28 cellular contexts compared by ENCODE assay signal in the genomic region with DNA sequence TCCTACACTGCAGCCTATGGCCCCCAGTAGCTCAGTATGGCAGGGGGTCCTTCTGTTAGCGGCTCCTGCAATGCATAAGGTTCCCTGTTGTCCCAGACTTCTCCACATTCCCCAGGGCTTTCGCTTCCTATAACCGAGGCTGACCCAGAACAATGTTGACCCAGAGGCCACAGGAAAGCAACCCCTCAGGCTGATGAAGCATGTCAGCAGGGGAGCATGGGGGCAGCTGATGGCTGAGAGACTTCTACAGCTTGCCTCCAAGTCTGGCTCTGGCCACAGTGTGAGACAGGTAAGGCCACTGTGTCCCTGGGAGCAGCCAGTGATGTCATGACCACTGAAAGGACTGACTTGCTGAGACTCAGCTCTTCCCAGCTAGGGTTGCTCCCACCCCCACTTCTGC. TPM values are rescaled to one million over a fixed set of nuclear protein-coding genes. Genes with fewer than 3 reads are reported as not detected.
"Had no signal": no experiment of that assay in that cellular context is flagged by ENCODE, and none has a peak within 500 bp of the region (broad histone marks: within the 10 kb centered on the region; RNA-seq: fewer than 3 reads in every experiment).

No MANE protein-coding gene starts in this region.

- H3K4me2 ChIP-seq: KMS-11 had no signal

- H3K27ac Mint-ChIP-seq: activated CD4-positive, alpha-beta memory T cell treated with anti-CD3 and anti-CD28 coated beads, Interleukin-2, amount 10 ng/mL, durations not matched to agents 7 days and 5 days; activated CD4-positive, alpha-beta T cell treated with anti-CD3 and anti-CD28 coated beads for 36 hours; activated naive CD4-positive, alpha-beta T cell treated with anti-CD3 and anti-CD28 coated beads for 36 hours; activated naive CD8-positive, alpha-beta T cell; activated T-helper 17 cell treated with anti-CD3 and anti-CD28 coated beads, Interleukin-2, amount 50 U/mL, for 72 hours; brain; T-helper 17 cell had no signal

- DNase-seq: activated CD4-positive, alpha-beta memory T cell treated with anti-CD3 and anti-CD28 coated beads, Interleukin-2, amount 10 ng/mL, durations not matched to agents 7 days and 5 days; activated CD4-positive, alpha-beta T cell treated with anti-CD3 and anti-CD28 coated beads for 36 hours; activated CD4-positive, alpha-beta T cell treated with anti-CD3 and anti-CD28 coated beads, Interleukin-2, amount 50 U/mL, for 1 hour; activated CD4-positive, CD25-positive, alpha-beta regulatory T cell; activated gamma-delta T cell; activated naive CD4-positive, alpha-beta T cell treated with anti-CD3 and anti-CD28 coated beads for 36 hours; activated T-cell treated with anti-CD3 and anti-CD28 coated beads for 4 hours; activated T-cell treated with anti-CD3 and anti-CD28 coated beads, Interleukin-2, amount 50 U/mL, for 48 hours; amygdala; MV-4-11; NCI-H1092 treated with DMSO at 0.1 percent for 48 hours; NCI-H1417 treated with DMSO at 0.1 percent for 48 hours; NCI-H1694; NCI-H2029; NCI-H2107; NCI-H510A treated with DMSO at 0.1 percent for 48 hours; NCI-H69; SHP77 treated with DMSO at 0.1 percent for 48 hours; T-helper 17 cell; T-helper 9 cell had no signal

- H3K4me3 Mint-ChIP-seq: activated CD4-positive, alpha-beta memory T cell treated with anti-CD3 and anti-CD28 coated beads, Interleukin-2, amount 10 ng/mL, durations not matched to agents 7 days and 5 days; activated CD4-positive, alpha-beta T cell treated with anti-CD3 and anti-CD28 coated beads for 36 hours; activated naive CD4-positive, alpha-beta T cell treated with anti-CD3 and anti-CD28 coated beads for 36 hours; activated naive CD8-positive, alpha-beta T cell; activated T-helper 17 cell treated with anti-CD3 and anti-CD28 coated beads, Interleukin-2, amount 50 U/mL, for 72 hours; brain; central memory CD8-positive, alpha-beta T cell; T-helper 17 cell had no signal

- H3K27me3 Mint-ChIP-seq: activated CD4-positive, alpha-beta T cell treated with anti-CD3 and anti-CD28 coated beads for 36 hours; activated naive CD8-positive, alpha-beta T cell; activated T-helper 17 cell treated with anti-CD3 and anti-CD28 coated beads, Interleukin-2, amount 50 U/mL, for 72 hours had no signal

- H3K36me3 Mint-ChIP-seq: brain had no signal

- H3K9ac ChIP-seq: KMS-11 had no signal

- ATAC-seq: activated CD4-positive, alpha-beta T cell treated with anti-CD3 and anti-CD28 coated beads for 36 hours; activated T-helper 17 cell treated with anti-CD3 and anti-CD28 coated beads, Interleukin-2, amount 50 U/mL, for 72 hours; T-helper 17 cell had no signal

- H3K9me3 Mint-ChIP-seq: activated CD4-positive, alpha-beta memory T cell treated with anti-CD3 and anti-CD28 coated beads, Interleukin-2, amount 10 ng/mL, durations not matched to agents 7 days and 5 days; activated naive CD4-positive, alpha-beta T cell treated with anti-CD3 and anti-CD28 coated beads for 36 hours; activated T-helper 17 cell treated with anti-CD3 and anti-CD28 coated beads, Interleukin-2, amount 50 U/mL, for 72 hours; brain; central memory CD8-positive, alpha-beta T cell had no signal

- H3K27ac ChIP-seq: KMS-11 had no signal

- H3K4me1 Mint-ChIP-seq: central memory CD8-positive, alpha-beta T cell had no signal

RNA-seq across cellular contexts. Expression of gene OLFML1, which starts 15.9 kb away (rescaled TPM):
- total RNA-seq: activated CD4-positive, alpha-beta memory T cell treated with anti-CD3 and anti-CD28 coated beads, Interleukin-2, amount 10 ng/mL, durations not matched to agents 7 days and 5 days; activated CD4-positive, alpha-beta T cell treated with anti-CD3 and anti-CD28 coated beads for 36 hours; activated CD8-positive, alpha-beta memory T cell treated with anti-CD3 and anti-CD28 coated beads for 36 hours; activated naive CD4-positive, alpha-beta T cell treated with anti-CD3 and anti-CD28 coated beads for 36 hours; activated T-helper 17 cell treated with anti-CD3 and anti-CD28 coated beads, Interleukin-2, amount 50 U/mL, for 72 hours; astrocyte; MCF 10A; T-helper 17 cell had no signal
